Comparison of ENCODE assay signal across 25 cellular contexts in genomic region chr4:81218206-81218605, GRCh38. TPM values are rescaled to one million over a fixed set of nuclear protein-coding genes. Genes with fewer than 3 reads are reported as not detected.
DNase-seq lines count a peak whose midpoint lies in the region; ATAC-seq and TF ChIP-seq lines count a peak whose summit lies in the region.
"Had no signal": no experiment of that assay in that cellular context is flagged by ENCODE, and none has a peak within 500 bp of the region (broad histone marks: within the 10 kb centered on the region; RNA-seq: fewer than 3 reads in every experiment).

No MANE protein-coding gene starts in this region.

- no peak overlapping the region for H3K14ac ChIP-seq in H9 (ENCODE audit: insufficient read depth, low read length)

- H3K4me3 Mint-ChIP-seq in GM23338: no peak overlapping the region
- no peak overlapping the region for H3K4me3 Mint-ChIP-seq in H9
- H3K4me3 Mint-ChIP-seq: B cell; CD4-positive, alpha-beta T cell; CD8-positive, alpha-beta T cell had no signal

- H3K23me2 ChIP-seq in H9 (ENCODE audit: insufficient read length, low read depth, low read length, poor library complexity, severe bottlenecking): no peaks in the 10 kb centered on the region

- H3K4me2 ChIP-seq in GM23338 (no peak overlapping the region), H9 (ENCODE audit: insufficient read depth, insufficient read length, low read length) (no peak overlapping the region)
- H3K4me2 ChIP-seq: A549; BLaER1 treated with 17β-estradiol and CSF1 and Interleukin-3, amounts not matched to agents 10 nM and 100 nM had no signal

- no peaks in the 10 kb centered on the region for H3K36me3 Mint-ChIP-seq in GM23338 (ENCODE audit: low read depth)
- H3K36me3 Mint-ChIP-seq in H9 (ENCODE audit: insufficient read depth in 1 of 3, low read depth in 3 of 3): no peaks in the 10 kb centered on the region
- H3K36me3 Mint-ChIP-seq: CD8-positive, alpha-beta T cell had no signal

- no peak overlapping the region for H3T11ph ChIP-seq in H9 (ENCODE audit: low read length)

- no peak overlapping the region for H2BK12ac ChIP-seq in H9 (ENCODE audit: insufficient read length, low read depth, low read length)

- H3K4me1 Mint-ChIP-seq in GM23338 (peaks cover 16% of the 10 kb centered on the region; the same call in 2 of the 3 replicates), H9 (peaks cover 11 to 17% of the 10 kb centered on the region in 2 experiments)

- H3K27ac ChIP-seq in GM23338 (ENCODE audit: low read depth) (no peak overlapping the region), H9 (ENCODE audit: insufficient read length, low read depth, low read length) (no peak overlapping the region)
- H3K27ac ChIP-seq: 22Rv1; A549; BLaER1 treated with 17β-estradiol and CSF1 and Interleukin-3, amounts not matched to agents 10 nM and 100 nM; C4-2B had no signal

- no peaks in the 10 kb centered on the region for H3K79me2 ChIP-seq in GM23338 (replicated peaks; ENCODE audit: insufficient read depth)
- no peaks in the 10 kb centered on the region for H3K79me2 ChIP-seq in H9 (ENCODE audit: insufficient read depth, low read length)

- H3K27ac Mint-ChIP-seq in GM23338 (no peak overlapping the region), H9 (peak overlapping the region in 1 of 3 experiments; percentile 23; a peak in 1 of 7 replicates)
- H3K27ac Mint-ChIP-seq: B cell; CD4-positive, alpha-beta T cell; CD8-positive, alpha-beta T cell had no signal

- peaks cover 45% of the 10 kb centered on the region for H3K27me3 ChIP-seq in GM23338 (ENCODE audit: insufficient read depth)
- H3K27me3 ChIP-seq in H9 (ENCODE audit: insufficient read depth, low read length): peaks cover 23% of the 10 kb centered on the region; the same call in 1 of the 2 replicates
- H3K27me3 ChIP-seq: BLaER1 treated with 17β-estradiol and CSF1 and Interleukin-3, amounts not matched to agents 10 nM and 100 nM had no signal

- no CpG with 5 or more reads among the region's 1 CpG for WGBS in H9 (ENCODE audit: extremely low coverage, insufficient read length, low lambda C conversion rate)

- H4K20me1 ChIP-seq in GM23338 (replicated peaks; ENCODE audit: insufficient read depth): no peaks in the 10 kb centered on the region
- no peaks in the 10 kb centered on the region for H4K20me1 ChIP-seq in H9 (ENCODE audit: control insufficient read depth, insufficient read depth, insufficient read length)
- H4K20me1 ChIP-seq: BLaER1 treated with 17β-estradiol and CSF1 and Interleukin-3, amounts not matched to agents 10 nM and 100 nM had no signal

- no peak overlapping the region for H4K8ac ChIP-seq in H9 (replicated peaks; ENCODE audit: insufficient read length, low read depth, low read length)

- DNase-seq in GM23338 (ENCODE audit: low spot score) (no peak), epithelial cell of esophagus (ENCODE audit: low read depth) (peak; percentile 15), kidney tubule cell (ENCODE audit: low spot score) (peak; percentile 19), mucosa of descending colon (no peak), H9 (no peak), DMS153 (lab: John Stamatoyannopoulos, UW) (no peak), NAMALWA (ENCODE audit: low spot score) (no peak)
- DNase-seq: AML-193; Caco-2; Calu3; CD4-positive, alpha-beta T cell; CD8-positive, alpha-beta T cell; DMS53; DMS79; DND-41; EL; GDM1 had no signal

- H2AFZ ChIP-seq in GM23338 (peak overlapping the region; percentile 59; the same call in 1 of the 2 replicates), H9 (ENCODE audit: low read length) (no peak overlapping the region)

- no peak overlapping the region for H3K56ac ChIP-seq in H9 (ENCODE audit: insufficient read length, low read depth, low read length)

- no peak overlapping the region for H4K5ac ChIP-seq in H9 (ENCODE audit: insufficient read length, low read depth, low read length)

- no peak for ATAC-seq in GM23338
- ATAC-seq in mucosa of descending colon: peak; percentile 36
- ATAC-seq in GM18520 (IDR thresholded peaks at IDR 0.05; ENCODE audit: unreplicated experiment): no peak
- ATAC-seq: A549; CD8-positive, alpha-beta T cell; GM12878 had no signal

- no peak overlapping the region for H3K9ac ChIP-seq in H9 (ENCODE audit: extremely low read depth, insufficient read length, low read length)
- H3K9ac ChIP-seq: BLaER1 treated with 17β-estradiol and CSF1 and Interleukin-3, amounts not matched to agents 10 nM and 100 nM had no signal

- H3F3A ChIP-seq in GM23338 (replicated peaks; ENCODE audit: low read depth): no peaks in the 10 kb centered on the region

- no peaks in the 10 kb centered on the region for H3K79me1 ChIP-seq in H9 (ENCODE audit: insufficient read depth, low read depth, low read length, poor library complexity, severe bottlenecking)

- H3K4me3 ChIP-seq in GM23338 (no peak overlapping the region), epithelial cell of esophagus (ENCODE audit: low read length) (no peak overlapping the region), mucosa of descending colon (no peak overlapping the region)
- H3K4me3 ChIP-seq: A549; BLaER1 treated with 17β-estradiol and CSF1 and Interleukin-3, amounts not matched to agents 10 nM and 100 nM; GM12878 had no signal

- H3K18ac ChIP-seq in H9 (ENCODE audit: insufficient read length, low read depth, low read length): no peak overlapping the region

- no peak overlapping the region for H2AK5ac ChIP-seq in H9 (ENCODE audit: insufficient read length, low read length)

- H3K4ac ChIP-seq in H9 (ENCODE audit: low read depth, low read length): no peak overlapping the region

- no peak overlapping the region for H3K23ac ChIP-seq in H9 (ENCODE audit: insufficient read length, low read depth, low read length)

- peaks cover 20% of the 10 kb centered on the region for H3K27me3 Mint-ChIP-seq in GM23338 (ENCODE audit: insufficient read depth, low read depth, poor library complexity)
- H3K27me3 Mint-ChIP-seq in H9 (ENCODE audit: low read depth): peaks cover 39% of the 10 kb centered on the region

- H4K91ac ChIP-seq in H9 (ENCODE audit: insufficient read length, low read depth, low read length): no peak overlapping the region

- H3K9me3 ChIP-seq in mucosa of descending colon: no peaks in the 10 kb centered on the region
- no peaks in the 10 kb centered on the region for H3K9me3 ChIP-seq in H9 (ENCODE audit: control insufficient read depth, low read depth, low read length)
- H3K9me3 ChIP-seq: A549, Caco-2 had no signal

- H3K36me3 ChIP-seq in GM23338 (ENCODE audit: insufficient read depth) (no peaks in the 10 kb centered on the region), mucosa of descending colon (ENCODE audit: low read depth) (no peaks in the 10 kb centered on the region)
- H3K36me3 ChIP-seq: BLaER1 treated with 17β-estradiol and CSF1 and Interleukin-3, amounts not matched to agents 10 nM and 100 nM had no signal

- no peak for TF ChIP-seq CTCF in GM23338 (conservative IDR thresholded peaks at IDR 0.05; ENCODE audit: low read depth in 2 of 2)
- no peak for TF ChIP-seq CTCF in epithelial cell of esophagus (IDR thresholded peaks at IDR 0.05; ENCODE audit: insufficient read depth, low read depth, low read length, missing control alignments)
- no peak for TF ChIP-seq CTCF in mucosa of descending colon (IDR thresholded peaks at IDR 0.05)
- no peak for TF ChIP-seq CTCF in H9 (conservative IDR thresholded peaks at IDR 0.05)

- peaks cover 9% of the 10 kb centered on the region; the same call in 1 of the 2 replicates for H3K9me2 ChIP-seq in GM23338 (ENCODE audit: insufficient read depth)

- intact Hi-C loops in mucosa of descending colon (cut with DNase I, micrococcal nuclease): no loop called here

- peaks cover 14% of the 10 kb centered on the region for H3K4me1 ChIP-seq in GM23338 (ENCODE audit: insufficient read depth)
- H3K4me1 ChIP-seq in mucosa of descending colon (ENCODE audit: low read depth): peaks cover 4% of the 10 kb centered on the region
- no peaks in the 10 kb centered on the region for H3K4me1 ChIP-seq in H9 (ENCODE audit: insufficient read depth, low read length)
- H3K4me1 ChIP-seq: A549; BLaER1 treated with 17β-estradiol and CSF1 and Interleukin-3, amounts not matched to agents 10 nM and 100 nM; Caco-2 had no signal

- no peak overlapping the region for H2BK120ac ChIP-seq in H9 (ENCODE audit: low read depth, low read length, poor library complexity, severe bottlenecking)

- H3K9me3 Mint-ChIP-seq in GM23338 (peaks cover 3% of the 10 kb centered on the region; the same call in 1 of the 3 replicates), H9 (no peaks in the 10 kb centered on the region)
- H3K9me3 Mint-ChIP-seq: CD4-positive, alpha-beta T cell; CD8-positive, alpha-beta T cell had no signal

- no peak overlapping the region for H2BK20ac ChIP-seq in H9 (ENCODE audit: low read depth, low read length, poor library complexity, severe bottlenecking)

- no peak overlapping the region for H2BK15ac ChIP-seq in H9 (ENCODE audit: low read depth, low read length)

- no peak overlapping the region for H2BK5ac ChIP-seq in H9 (ENCODE audit: insufficient read length, low read length)

TF ChIP-seq in GM23338, 12 proteins besides CTCF, POLR2A, EP300 and RAD21 (continues in another document):
- TF ChIP-seq CREB1 (CRISPR knock-in tag; IDR thresholded peaks at IDR 0.05; ENCODE audit: low read depth) (no peak), JUNB (IDR thresholded peaks at IDR 0.05; ENCODE audit: unreplicated experiment) (no peak), NANOG (IDR thresholded peaks at IDR 0.05; ENCODE audit: borderline replicate concordance) (no peak)

RNA-seq across cellular contexts. Expression of gene PRKG2, which starts 3.2 kb away (rescaled TPM):
- 3.0 and 3.6 TPM in 2 replicates for total RNA-seq in GM23338 (2014; rRNA removed; shearing (Covaris generic))
- polyA plus RNA-seq in GM23338 (2016; fragmentation: Nextera tagmentation; extraction: Ambion mirVana): 0.92 and 1.9 TPM in 2 replicates
- total RNA-seq in mucosa of descending colon: 10 to 100 TPM in 2 of 3 donors, 1 to 10 TPM in 1; 9.8 to 25.7 (median 14.4) TPM
- total RNA-seq in H9 (2021): 1.6 and 1.9 TPM in 2 replicates
- total RNA-seq: G401, GM12878 had no signal
- polyA plus RNA-seq: GM12878 had no signal

Comparison
In these comparisons a context has a peak if more than half of its experiments do, and no peak if none do; other contexts are left out.
1. DNase-seq: peak in epithelial cell of esophagus (single experiment) and kidney tubule cell (single experiment); none in GM23338 (single experiment), mucosa of descending colon (0 of 3), H9 (single experiment), DMS153 (single experiment) and NAMALWA (single experiment).